8 cellular contexts compared by ENCODE assay signal in genomic region chr11:87722756-87723599, GRCh38.
A peak's percentile ranks its signal among the peaks of the same experiment; 100 is the strongest.
DNase-seq lines count a peak whose midpoint lies in the region; ATAC-seq, FAIRE-seq and TF ChIP-seq lines count a peak whose summit lies in the region.

No MANE protein-coding gene starts in this region.

- in situ Hi-C loops in K562 (cut with MboI), result no loop called here

- CTCF ChIA-PET in K562 (lab: Yijun Ruan, JAX; ENCODE audit: low intra/inter-chr PET ratio), result no interaction called here

- H2AFZ ChIP-seq in K562 (ENCODE audit: low read depth, low read length), result no peak overlapping the region

- 12% methylated on average over 8 of the region's 11 CpGs for WGBS in K562 (ENCODE audit: insufficient coverage, low coverage, missing lambda C conversion rate)

- no peak overlapping the region for H3K4me2 ChIP-seq in K562 (ENCODE audit: insufficient read depth, low read length)

- BruUV-seq in K562 (replicated peaks; lab: Mats Ljungman, UMichigan), result no TSS peak

- intact Hi-C loops in K562 (cut with micrococcal nuclease), result loop anchor here (2.0 kb wide), 1 partner anchor 822 kb away; no protein-coding TSS in a partner anchor

- H3K4me1 ChIP-seq in K562 (replicated peaks in 1 of 2; ENCODE audit: control insufficient read depth in 2 of 2, insufficient read depth in 2 of 2, low read length in 2 of 2), result no peaks in the 10 kb centered on the region

- H3K9ac ChIP-seq in K562 (ENCODE audit: insufficient read depth in 1 of 2, low read depth in 2 of 2, low read length in 2 of 2), result no peak overlapping the region

- peak; percentile 48; the same call in 1 of the 2 replicates for TF ChIP-seq RAD21 in Ishikawa (IDR thresholded peaks at IDR 0.05; ENCODE audit: low read depth)
- peak in 1 of 2 experiments; percentile 29; a peak in 2 of 4 replicates for TF ChIP-seq RAD21 in K562 (CRISPR knock-in tag; conservative IDR thresholded peaks at IDR 0.05 in 1 of 2, IDR thresholded peaks at IDR 0.05 in 1 of 2)

- no peaks in the 10 kb centered on the region for H3K9me3 ChIP-seq in K562 (replicated peaks; ENCODE audit: control insufficient read depth, insufficient read depth, low read depth, low read length)

- ATAC-seq in K562, result no peak

- H3K27ac ChIP-seq in K562 (ENCODE audit: extremely low read depth, low read depth, low read length), result no peak overlapping the region

- POLR2A ChIA-PET in K562 (lab: Yijun Ruan, JAX), result interaction anchor here (0.6 kb wide), 1 partner anchor 520 kb away, joined by 4 read pairs; no protein-coding TSS in a partner anchor

- H4K20me1 ChIP-seq in K562 (replicated peaks; ENCODE audit: control insufficient read depth, insufficient read depth, low read length), result no peaks in the 10 kb centered on the region

- DNase-seq in ELF-1 (ENCODE audit: low read depth, low spot score), result peak; percentile 38
- peak; percentile 6 for DNase-seq in GM20000 (ENCODE audit: low spot score)
- DNase-seq in K562 (ENCODE audit: extremely low read depth in 1 of 4, low spot score in 3 of 4), result peak in 3 of 4 experiments; percentile 13 to 17 (median 16)
- DNase-seq in myocyte (ENCODE audit: low read depth), result peak; percentile 24
- DNase-seq in NK-92 (lab: John Stamatoyannopoulos, UW; ENCODE audit: unreplicated experiment), result no peak
- no peak for DNase-seq in NCI-H510A treated with DMSO at 0.1 percent for 48 hours (lab: John Stamatoyannopoulos, UW)
- no peak for DNase-seq in ecto neural progenitor cell (ENCODE audit: low spot score)

- TF ChIP-seq POLR2A in K562 (conservative IDR thresholded peaks at IDR 0.05), result no peak

- H3K79me2 ChIP-seq in K562 (ENCODE audit: control insufficient read depth, insufficient read depth, low read length), result no peaks in the 10 kb centered on the region

- FAIRE-seq in K562 (lab: Jason Lieb, UNC), result no peak

- no peaks in the 10 kb centered on the region for H3K36me3 ChIP-seq in K562 (ENCODE audit: control insufficient read depth, insufficient read depth, low read length)

- no peak for TF ChIP-seq EP300 in Ishikawa (IDR thresholded peaks at IDR 0.05; ENCODE audit: borderline replicate concordance)
- no peak for TF ChIP-seq EP300 in K562 (IDR thresholded peaks at IDR 0.05; ENCODE audit: low read length)

- no peak overlapping the region for H3K4me3 ChIP-seq in K562

- H3K9me1 ChIP-seq in K562 (ENCODE audit: control insufficient read depth, insufficient read depth, low read length), result no peaks in the 10 kb centered on the region

- TF ChIP-seq CTCF in GM20000 (IDR thresholded peaks at IDR 0.05; ENCODE audit: extremely low read depth, missing control alignments), result peak; percentile 81
- TF ChIP-seq CTCF in K562 (IDR thresholded peaks at IDR 0.05 in 2 of 3, conservative IDR thresholded peaks at IDR 0.05 in 1 of 3; ENCODE audit: insufficient read depth in 2 of 3, low read depth in 1 of 3, low read length in 3 of 3), result peak; percentile 28 to 53 (median 39); a peak in 4 of 6 replicates

- no peaks in the 10 kb centered on the region for H3K27me3 ChIP-seq in K562 (ENCODE audit: control insufficient read depth in 2 of 2, insufficient read depth in 2 of 2, low read length in 2 of 2)

TF ChIP-seq in Ishikawa, 13 proteins besides CTCF, POLR2A, EP300 and RAD21 (continues in another document):
- TF ChIP-seq MAX (IDR thresholded peaks at IDR 0.05), result no peak
- TF ChIP-seq FOXM1 (IDR thresholded peaks at IDR 0.05; ENCODE audit: borderline replicate concordance, low read depth), result no peak
- no peak for TF ChIP-seq ZBTB7A (IDR thresholded peaks at IDR 0.05; ENCODE audit: low read depth)
- TF ChIP-seq YY1 (IDR thresholded peaks at IDR 0.05; ENCODE audit: low read depth), result no peak
- no peak for TF ChIP-seq EGR1 (IDR thresholded peaks at IDR 0.05)
- no peak for TF ChIP-seq TEAD4 (IDR thresholded peaks at IDR 0.05)
- TF ChIP-seq TAF1 (IDR thresholded peaks at IDR 0.05; ENCODE audit: low read depth), result no peak
- no peak for TF ChIP-seq REST (IDR thresholded peaks at IDR 0.05; ENCODE audit: low read depth)
- TF ChIP-seq TCF12 (IDR thresholded peaks at IDR 0.05; ENCODE audit: low read depth), result no peak
- TF ChIP-seq CEBPB (IDR thresholded peaks at IDR 0.05), result no peak
- TF ChIP-seq USF1 (IDR thresholded peaks at IDR 0.05), result no peak
- TF ChIP-seq NFIC (IDR thresholded peaks at IDR 0.05), result no peak

TF ChIP-seq in K562, 482 proteins besides CTCF, POLR2A, EP300 and RAD21:
- TF ChIP-seq ZNF282 (CRISPR knock-in tag; IDR thresholded peaks at IDR 0.05) (no peak), SMAD1 (IDR thresholded peaks at IDR 0.05; ENCODE audit: low read depth, low read length, partially characterized antibody) (no peak), ARNT (IDR thresholded peaks at IDR 0.05) (no peak), SMARCA4 (IDR thresholded peaks at IDR 0.05) (no peak), ZNF699 (CRISPR knock-in tag; IDR thresholded peaks at IDR 0.05; ENCODE audit: insufficient replicate concordance) (no peak), ZNF696 (CRISPR knock-in tag; conservative IDR thresholded peaks at IDR 0.05) (no peak), ATF1 (CRISPR knock-in tag; IDR thresholded peaks at IDR 0.05) (no peak), ATF1 (tag; IDR thresholded peaks at IDR 0.05) (no peak), ZNF140 (CRISPR knock-in tag; IDR thresholded peaks at IDR 0.05) (no peak), STAG1 (CRISPR knock-in tag; IDR thresholded peaks at IDR 0.05; ENCODE audit: borderline replicate concordance) (no peak), PCBP2 (IDR thresholded peaks at IDR 0.05; ENCODE audit: low read depth, low read length, poor library complexity, severe bottlenecking) (no peak), ZNF79 (CRISPR knock-in tag; IDR thresholded peaks at IDR 0.05; ENCODE audit: low read depth) (no peak), HBP1 (CRISPR knock-in tag; IDR thresholded peaks at IDR 0.05) (no peak), GMEB1 (CRISPR knock-in tag; IDR thresholded peaks at IDR 0.05) (no peak), SREBF1 (IDR thresholded peaks at IDR 0.05; ENCODE audit: borderline replicate concordance, low read depth, low read length) (no peak), CXXC5 (CRISPR knock-in tag; IDR thresholded peaks at IDR 0.05) (no peak)

Comparison
In these comparisons a context has a peak if more than half of its experiments do, and no peak if none do; other contexts are left out.
1. DNase-seq: peak in ELF-1 (single experiment), GM20000 (single experiment), K562 (3 of 4) and myocyte (single experiment); none in NK-92 (single experiment), NCI-H510A treated with DMSO at 0.1 percent for 48 hours (single experiment) and ecto neural progenitor cell (single experiment).